In the genomic region with DNA sequence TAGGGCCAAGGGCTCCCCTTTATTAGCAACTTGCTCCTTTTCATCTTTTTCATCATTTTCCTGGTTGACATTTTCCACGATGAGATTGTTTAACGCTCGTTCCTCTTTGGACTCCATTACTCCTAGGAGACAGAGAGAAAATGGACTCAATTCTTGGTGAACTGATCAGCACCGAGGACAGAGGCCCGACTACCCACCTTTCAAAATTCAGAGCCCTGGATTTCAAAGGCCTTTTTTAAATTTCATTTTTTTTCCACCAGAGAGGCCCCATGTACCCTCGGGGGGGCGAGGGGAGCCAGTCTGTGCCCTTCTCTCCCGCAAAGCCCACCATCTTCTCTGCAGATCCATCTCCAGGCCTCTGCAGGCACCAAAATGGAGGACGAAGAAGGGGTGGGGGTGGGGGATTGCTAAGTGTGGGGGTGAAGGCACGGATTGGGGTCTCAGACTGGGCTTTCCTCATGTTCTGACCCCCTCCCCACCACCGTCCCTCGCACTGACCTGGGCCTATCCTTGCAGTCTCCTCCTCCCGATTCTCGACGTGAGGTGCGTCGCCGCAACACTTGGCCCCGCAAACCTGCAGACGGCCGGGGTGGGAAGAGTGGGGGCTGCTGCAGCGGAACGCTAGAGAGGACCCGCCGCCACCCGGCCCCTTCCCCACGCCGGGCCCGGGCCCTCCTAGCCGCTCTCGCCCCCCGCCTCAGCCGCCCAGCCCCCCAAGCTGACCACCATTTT, we compare ENCODE assay signal across 1 cellular context.
TF ChIP-seq lines count a peak whose summit lies in the region.

No MANE protein-coding gene starts in this region.

TF ChIP-seq in SK-N-SH, 30 proteins besides CTCF, POLR2A, EP300 and RAD21 (continued from another document):
- TF ChIP-seq, protein P1, sequence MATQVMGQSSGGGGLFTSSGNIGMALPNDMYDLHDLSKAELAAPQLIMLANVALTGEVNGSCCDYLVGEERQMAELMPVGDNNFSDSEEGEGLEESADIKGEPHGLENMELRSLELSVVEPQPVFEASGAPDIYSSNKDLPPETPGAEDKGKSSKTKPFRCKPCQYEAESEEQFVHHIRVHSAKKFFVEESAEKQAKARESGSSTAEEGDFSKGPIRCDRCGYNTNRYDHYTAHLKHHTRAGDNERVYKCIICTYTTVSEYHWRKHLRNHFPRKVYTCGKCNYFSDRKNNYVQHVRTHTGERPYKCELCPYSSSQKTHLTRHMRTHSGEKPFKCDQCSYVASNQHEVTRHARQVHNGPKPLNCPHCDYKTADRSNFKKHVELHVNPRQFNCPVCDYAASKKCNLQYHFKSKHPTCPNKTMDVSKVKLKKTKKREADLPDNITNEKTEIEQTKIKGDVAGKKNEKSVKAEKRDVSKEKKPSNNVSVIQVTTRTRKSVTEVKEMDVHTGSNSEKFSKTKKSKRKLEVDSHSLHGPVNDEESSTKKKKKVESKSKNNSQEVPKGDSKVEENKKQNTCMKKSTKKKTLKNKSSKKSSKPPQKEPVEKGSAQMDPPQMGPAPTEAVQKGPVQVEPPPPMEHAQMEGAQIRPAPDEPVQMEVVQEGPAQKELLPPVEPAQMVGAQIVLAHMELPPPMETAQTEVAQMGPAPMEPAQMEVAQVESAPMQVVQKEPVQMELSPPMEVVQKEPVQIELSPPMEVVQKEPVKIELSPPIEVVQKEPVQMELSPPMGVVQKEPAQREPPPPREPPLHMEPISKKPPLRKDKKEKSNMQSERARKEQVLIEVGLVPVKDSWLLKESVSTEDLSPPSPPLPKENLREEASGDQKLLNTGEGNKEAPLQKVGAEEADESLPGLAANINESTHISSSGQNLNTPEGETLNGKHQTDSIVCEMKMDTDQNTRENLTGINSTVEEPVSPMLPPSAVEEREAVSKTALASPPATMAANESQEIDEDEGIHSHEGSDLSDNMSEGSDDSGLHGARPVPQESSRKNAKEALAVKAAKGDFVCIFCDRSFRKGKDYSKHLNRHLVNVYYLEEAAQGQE (IDR thresholded peaks at IDR 0.05; ENCODE audit: low read depth, low read length) = peak; percentile 88
- TF ChIP-seq NRF1 (IDR thresholded peaks at IDR 0.05; ENCODE audit: low read depth, low read length) (no peak), ELF1 (IDR thresholded peaks at IDR 0.05) (no peak), USF2 (IDR thresholded peaks at IDR 0.05; ENCODE audit: borderline replicate concordance, low read depth, low read length) (no peak)
